1 cellular context compared by ENCODE assay signal in the genomic region with DNA sequence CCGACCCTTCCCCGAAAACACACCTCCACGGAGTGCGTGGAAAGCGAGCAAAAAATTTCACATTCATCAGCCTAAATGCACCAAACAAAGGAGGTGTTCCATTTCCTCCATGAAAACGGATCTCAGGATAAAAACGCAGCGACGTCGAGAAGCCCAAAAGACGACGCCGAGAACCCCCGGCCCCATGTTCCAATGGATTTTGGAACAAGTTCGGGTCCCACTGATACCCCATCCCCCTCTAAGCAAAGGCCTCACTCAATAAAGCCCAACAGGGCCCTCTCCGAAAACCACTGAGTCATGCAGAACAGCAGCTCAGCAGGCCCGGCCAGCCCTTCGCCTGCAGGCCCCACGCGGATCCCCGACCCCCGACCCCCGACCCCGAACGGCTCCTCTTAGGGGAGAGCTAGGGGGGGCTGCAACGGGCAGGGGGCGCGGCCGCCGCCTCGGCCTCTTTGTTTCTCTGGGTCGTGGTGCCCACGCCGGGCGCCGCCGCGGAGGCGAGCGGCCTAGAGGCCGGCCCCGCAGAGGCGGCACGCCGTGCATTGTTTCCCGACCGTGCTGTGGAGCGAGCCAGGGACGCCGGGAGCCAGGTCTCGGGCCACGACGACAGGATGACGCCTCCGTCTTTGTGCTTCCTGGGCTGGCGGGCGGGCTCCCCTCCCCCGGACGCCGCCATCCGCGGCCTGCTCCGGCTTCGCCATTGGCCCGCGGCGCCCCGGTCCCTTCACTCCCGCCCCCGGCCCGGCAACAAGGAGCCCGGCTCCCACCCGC.
A peak's percentile ranks its signal among the peaks of the same experiment; 100 is the strongest.
TF ChIP-seq lines count a peak whose summit lies in the region.

No MANE protein-coding gene starts in this region.

TF ChIP-seq in GM12878, 131 proteins besides CTCF, POLR2A, EP300 and RAD21 (continued from another document and continues in another):
- TF ChIP-seq, protein P1, sequence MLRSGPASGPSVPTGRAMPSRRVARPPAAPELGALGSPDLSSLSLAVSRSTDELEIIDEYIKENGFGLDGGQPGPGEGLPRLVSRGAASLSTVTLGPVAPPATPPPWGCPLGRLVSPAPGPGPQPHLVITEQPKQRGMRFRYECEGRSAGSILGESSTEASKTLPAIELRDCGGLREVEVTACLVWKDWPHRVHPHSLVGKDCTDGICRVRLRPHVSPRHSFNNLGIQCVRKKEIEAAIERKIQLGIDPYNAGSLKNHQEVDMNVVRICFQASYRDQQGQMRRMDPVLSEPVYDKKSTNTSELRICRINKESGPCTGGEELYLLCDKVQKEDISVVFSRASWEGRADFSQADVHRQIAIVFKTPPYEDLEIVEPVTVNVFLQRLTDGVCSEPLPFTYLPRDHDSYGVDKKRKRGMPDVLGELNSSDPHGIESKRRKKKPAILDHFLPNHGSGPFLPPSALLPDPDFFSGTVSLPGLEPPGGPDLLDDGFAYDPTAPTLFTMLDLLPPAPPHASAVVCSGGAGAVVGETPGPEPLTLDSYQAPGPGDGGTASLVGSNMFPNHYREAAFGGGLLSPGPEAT (IDR thresholded peaks at IDR 0.05; ENCODE audit: low read depth) = no peak
- TF ChIP-seq FOS (IDR thresholded peaks at IDR 0.05; ENCODE audit: borderline replicate concordance, extremely low read depth, insufficient read length) = no peak
- TF ChIP-seq CBX5 (IDR thresholded peaks at IDR 0.05; ENCODE audit: low read depth) = no peak
- TF ChIP-seq KAT2A (conservative IDR thresholded peaks at IDR 0.05; ENCODE audit: control insufficient read depth, low read depth, low read length) = no peak
- peak; percentile 57; the same call in 1 of the 2 replicates for TF ChIP-seq YY1 (IDR thresholded peaks at IDR 0.05; ENCODE audit: low read depth, low read length)
- no peak for TF ChIP-seq STAT3 (IDR thresholded peaks at IDR 0.05; ENCODE audit: low read depth, low read length)
- no peak for TF ChIP-seq GABPA (IDR thresholded peaks at IDR 0.05; ENCODE audit: low read depth)
- TF ChIP-seq, protein P2, sequence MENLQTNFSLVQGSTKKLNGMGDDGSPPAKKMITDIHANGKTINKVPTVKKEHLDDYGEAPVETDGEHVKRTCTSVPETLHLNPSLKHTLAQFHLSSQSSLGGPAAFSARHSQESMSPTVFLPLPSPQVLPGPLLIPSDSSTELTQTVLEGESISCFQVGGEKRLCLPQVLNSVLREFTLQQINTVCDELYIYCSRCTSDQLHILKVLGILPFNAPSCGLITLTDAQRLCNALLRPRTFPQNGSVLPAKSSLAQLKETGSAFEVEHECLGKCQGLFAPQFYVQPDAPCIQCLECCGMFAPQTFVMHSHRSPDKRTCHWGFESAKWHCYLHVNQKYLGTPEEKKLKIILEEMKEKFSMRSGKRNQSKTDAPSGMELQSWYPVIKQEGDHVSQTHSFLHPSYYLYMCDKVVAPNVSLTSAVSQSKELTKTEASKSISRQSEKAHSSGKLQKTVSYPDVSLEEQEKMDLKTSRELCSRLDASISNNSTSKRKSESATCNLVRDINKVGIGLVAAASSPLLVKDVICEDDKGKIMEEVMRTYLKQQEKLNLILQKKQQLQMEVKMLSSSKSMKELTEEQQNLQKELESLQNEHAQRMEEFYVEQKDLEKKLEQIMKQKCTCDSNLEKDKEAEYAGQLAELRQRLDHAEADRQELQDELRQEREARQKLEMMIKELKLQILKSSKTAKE (IDR thresholded peaks at IDR 0.05; ENCODE audit: low read depth, poor library complexity, severe bottlenecking) = no peak
- TF ChIP-seq, protein P3, sequence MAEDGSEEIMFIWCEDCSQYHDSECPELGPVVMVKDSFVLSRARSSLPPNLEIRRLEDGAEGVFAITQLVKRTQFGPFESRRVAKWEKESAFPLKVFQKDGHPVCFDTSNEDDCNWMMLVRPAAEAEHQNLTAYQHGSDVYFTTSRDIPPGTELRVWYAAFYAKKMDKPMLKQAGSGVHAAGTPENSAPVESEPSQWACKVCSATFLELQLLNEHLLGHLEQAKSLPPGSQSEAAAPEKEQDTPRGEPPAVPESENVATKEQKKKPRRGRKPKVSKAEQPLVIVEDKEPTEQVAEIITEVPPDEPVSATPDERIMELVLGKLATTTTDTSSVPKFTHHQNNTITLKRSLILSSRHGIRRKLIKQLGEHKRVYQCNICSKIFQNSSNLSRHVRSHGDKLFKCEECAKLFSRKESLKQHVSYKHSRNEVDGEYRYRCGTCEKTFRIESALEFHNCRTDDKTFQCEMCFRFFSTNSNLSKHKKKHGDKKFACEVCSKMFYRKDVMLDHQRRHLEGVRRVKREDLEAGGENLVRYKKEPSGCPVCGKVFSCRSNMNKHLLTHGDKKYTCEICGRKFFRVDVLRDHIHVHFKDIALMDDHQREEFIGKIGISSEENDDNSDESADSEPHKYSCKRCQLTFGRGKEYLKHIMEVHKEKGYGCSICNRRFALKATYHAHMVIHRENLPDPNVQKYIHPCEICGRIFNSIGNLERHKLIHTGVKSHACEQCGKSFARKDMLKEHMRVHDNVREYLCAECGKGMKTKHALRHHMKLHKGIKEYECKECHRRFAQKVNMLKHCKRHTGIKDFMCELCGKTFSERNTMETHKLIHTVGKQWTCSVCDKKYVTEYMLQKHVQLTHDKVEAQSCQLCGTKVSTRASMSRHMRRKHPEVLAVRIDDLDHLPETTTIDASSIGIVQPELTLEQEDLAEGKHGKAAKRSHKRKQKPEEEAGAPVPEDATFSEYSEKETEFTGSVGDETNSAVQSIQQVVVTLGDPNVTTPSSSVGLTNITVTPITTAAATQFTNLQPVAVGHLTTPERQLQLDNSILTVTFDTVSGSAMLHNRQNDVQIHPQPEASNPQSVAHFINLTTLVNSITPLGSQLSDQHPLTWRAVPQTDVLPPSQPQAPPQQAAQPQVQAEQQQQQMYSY (CRISPR knock-in tag; IDR thresholded peaks at IDR 0.05) = no peak
- 0 out of 2 replicates have a peak, but pooled peaks have one; percentile 36 for TF ChIP-seq NBN (IDR thresholded peaks at IDR 0.05)
- no peak for TF ChIP-seq TCF12 (IDR thresholded peaks at IDR 0.05; ENCODE audit: low read depth, low read length)
- no peak for TF ChIP-seq WRNIP1 (IDR thresholded peaks at IDR 0.05; ENCODE audit: borderline replicate concordance, low read depth, low read length)
- TF ChIP-seq ESRRA (IDR thresholded peaks at IDR 0.05; ENCODE audit: low read length) = no peak
- no peak for TF ChIP-seq SMAD5 (IDR thresholded peaks at IDR 0.05; ENCODE audit: low read depth)
- TF ChIP-seq EGR1 (IDR thresholded peaks at IDR 0.05; ENCODE audit: borderline replicate concordance in 1 of 2, low read depth in 2 of 2, low read length in 2 of 2) = peak in 1 of 2 experiments; percentile 48; a peak in 1 of 3 replicates
- TF ChIP-seq MYB (IDR thresholded peaks at IDR 0.05; ENCODE audit: borderline replicate concordance, low read depth, low read length) = no peak
- no peak for TF ChIP-seq NFYA (IDR thresholded peaks at IDR 0.05; ENCODE audit: borderline replicate concordance, low read depth, low read length)
- TF ChIP-seq ATF7 (IDR thresholded peaks at IDR 0.05; ENCODE audit: low read depth) = no peak
- no peak for TF ChIP-seq SMAD1 (IDR thresholded peaks at IDR 0.05; ENCODE audit: low read depth, partially characterized antibody)
- TF ChIP-seq BMI1 (IDR thresholded peaks at IDR 0.05; ENCODE audit: borderline replicate concordance) = no peak
- TF ChIP-seq, protein P4, sequence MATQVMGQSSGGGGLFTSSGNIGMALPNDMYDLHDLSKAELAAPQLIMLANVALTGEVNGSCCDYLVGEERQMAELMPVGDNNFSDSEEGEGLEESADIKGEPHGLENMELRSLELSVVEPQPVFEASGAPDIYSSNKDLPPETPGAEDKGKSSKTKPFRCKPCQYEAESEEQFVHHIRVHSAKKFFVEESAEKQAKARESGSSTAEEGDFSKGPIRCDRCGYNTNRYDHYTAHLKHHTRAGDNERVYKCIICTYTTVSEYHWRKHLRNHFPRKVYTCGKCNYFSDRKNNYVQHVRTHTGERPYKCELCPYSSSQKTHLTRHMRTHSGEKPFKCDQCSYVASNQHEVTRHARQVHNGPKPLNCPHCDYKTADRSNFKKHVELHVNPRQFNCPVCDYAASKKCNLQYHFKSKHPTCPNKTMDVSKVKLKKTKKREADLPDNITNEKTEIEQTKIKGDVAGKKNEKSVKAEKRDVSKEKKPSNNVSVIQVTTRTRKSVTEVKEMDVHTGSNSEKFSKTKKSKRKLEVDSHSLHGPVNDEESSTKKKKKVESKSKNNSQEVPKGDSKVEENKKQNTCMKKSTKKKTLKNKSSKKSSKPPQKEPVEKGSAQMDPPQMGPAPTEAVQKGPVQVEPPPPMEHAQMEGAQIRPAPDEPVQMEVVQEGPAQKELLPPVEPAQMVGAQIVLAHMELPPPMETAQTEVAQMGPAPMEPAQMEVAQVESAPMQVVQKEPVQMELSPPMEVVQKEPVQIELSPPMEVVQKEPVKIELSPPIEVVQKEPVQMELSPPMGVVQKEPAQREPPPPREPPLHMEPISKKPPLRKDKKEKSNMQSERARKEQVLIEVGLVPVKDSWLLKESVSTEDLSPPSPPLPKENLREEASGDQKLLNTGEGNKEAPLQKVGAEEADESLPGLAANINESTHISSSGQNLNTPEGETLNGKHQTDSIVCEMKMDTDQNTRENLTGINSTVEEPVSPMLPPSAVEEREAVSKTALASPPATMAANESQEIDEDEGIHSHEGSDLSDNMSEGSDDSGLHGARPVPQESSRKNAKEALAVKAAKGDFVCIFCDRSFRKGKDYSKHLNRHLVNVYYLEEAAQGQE (IDR thresholded peaks at IDR 0.05; ENCODE audit: low read depth, low read length) = no peak
- TF ChIP-seq YBX1 (IDR thresholded peaks at IDR 0.05) = no peak
- peak; percentile 49; the same call in 1 of the 2 replicates for TF ChIP-seq BACH1 (IDR thresholded peaks at IDR 0.05; ENCODE audit: borderline replicate concordance)
- peak; percentile 12; the same call in 1 of the 2 replicates for TF ChIP-seq SIN3A (IDR thresholded peaks at IDR 0.05; ENCODE audit: low read depth, low read length)
- no peak for TF ChIP-seq NR2C1 (IDR thresholded peaks at IDR 0.05)
- TF ChIP-seq ZNF384 (IDR thresholded peaks at IDR 0.05; ENCODE audit: borderline replicate concordance, low read depth, low read length) = no peak
- TF ChIP-seq, protein P5, sequence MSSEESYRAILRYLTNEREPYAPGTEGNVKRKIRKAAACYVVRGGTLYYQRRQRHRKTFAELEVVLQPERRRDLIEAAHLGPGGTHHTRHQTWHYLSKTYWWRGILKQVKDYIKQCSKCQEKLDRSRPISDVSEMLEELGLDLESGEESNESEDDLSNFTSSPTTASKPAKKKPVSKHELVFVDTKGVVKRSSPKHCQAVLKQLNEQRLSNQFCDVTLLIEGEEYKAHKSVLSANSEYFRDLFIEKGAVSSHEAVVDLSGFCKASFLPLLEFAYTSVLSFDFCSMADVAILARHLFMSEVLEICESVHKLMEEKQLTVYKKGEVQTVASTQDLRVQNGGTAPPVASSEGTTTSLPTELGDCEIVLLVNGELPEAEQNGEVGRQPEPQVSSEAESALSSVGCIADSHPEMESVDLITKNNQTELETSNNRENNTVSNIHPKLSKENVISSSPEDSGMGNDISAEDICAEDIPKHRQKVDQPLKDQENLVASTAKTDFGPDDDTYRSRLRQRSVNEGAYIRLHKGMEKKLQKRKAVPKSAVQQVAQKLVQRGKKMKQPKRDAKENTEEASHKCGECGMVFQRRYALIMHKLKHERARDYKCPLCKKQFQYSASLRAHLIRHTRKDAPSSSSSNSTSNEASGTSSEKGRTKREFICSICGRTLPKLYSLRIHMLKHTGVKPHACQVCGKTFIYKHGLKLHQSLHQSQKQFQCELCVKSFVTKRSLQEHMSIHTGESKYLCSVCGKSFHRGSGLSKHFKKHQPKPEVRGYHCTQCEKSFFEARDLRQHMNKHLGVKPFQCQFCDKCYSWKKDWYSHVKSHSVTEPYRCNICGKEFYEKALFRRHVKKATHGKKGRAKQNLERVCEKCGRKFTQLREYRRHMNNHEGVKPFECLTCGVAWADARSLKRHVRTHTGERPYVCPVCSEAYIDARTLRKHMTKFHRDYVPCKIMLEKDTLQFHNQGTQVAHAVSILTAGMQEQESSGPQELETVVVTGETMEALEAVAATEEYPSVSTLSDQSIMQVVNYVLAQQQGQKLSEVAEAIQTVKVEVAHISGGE (CRISPR knock-in tag; IDR thresholded peaks at IDR 0.05) = no peak
- no peak for TF ChIP-seq POLR2AphosphoS2 (IDR thresholded peaks at IDR 0.05; ENCODE audit: low read depth, low read length)
- TF ChIP-seq CHD1 (IDR thresholded peaks at IDR 0.05; ENCODE audit: low read depth, low read length) = 0 out of 2 replicates have a peak, but pooled peaks have one; percentile 13
- TF ChIP-seq, protein P6, sequence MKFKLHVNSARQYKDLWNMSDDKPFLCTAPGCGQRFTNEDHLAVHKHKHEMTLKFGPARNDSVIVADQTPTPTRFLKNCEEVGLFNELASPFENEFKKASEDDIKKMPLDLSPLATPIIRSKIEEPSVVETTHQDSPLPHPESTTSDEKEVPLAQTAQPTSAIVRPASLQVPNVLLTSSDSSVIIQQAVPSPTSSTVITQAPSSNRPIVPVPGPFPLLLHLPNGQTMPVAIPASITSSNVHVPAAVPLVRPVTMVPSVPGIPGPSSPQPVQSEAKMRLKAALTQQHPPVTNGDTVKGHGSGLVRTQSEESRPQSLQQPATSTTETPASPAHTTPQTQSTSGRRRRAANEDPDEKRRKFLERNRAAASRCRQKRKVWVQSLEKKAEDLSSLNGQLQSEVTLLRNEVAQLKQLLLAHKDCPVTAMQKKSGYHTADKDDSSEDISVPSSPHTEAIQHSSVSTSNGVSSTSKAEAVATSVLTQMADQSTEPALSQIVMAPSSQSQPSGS (IDR thresholded peaks at IDR 0.05; ENCODE audit: low read length) = no peak
- TF ChIP-seq, protein P7, sequence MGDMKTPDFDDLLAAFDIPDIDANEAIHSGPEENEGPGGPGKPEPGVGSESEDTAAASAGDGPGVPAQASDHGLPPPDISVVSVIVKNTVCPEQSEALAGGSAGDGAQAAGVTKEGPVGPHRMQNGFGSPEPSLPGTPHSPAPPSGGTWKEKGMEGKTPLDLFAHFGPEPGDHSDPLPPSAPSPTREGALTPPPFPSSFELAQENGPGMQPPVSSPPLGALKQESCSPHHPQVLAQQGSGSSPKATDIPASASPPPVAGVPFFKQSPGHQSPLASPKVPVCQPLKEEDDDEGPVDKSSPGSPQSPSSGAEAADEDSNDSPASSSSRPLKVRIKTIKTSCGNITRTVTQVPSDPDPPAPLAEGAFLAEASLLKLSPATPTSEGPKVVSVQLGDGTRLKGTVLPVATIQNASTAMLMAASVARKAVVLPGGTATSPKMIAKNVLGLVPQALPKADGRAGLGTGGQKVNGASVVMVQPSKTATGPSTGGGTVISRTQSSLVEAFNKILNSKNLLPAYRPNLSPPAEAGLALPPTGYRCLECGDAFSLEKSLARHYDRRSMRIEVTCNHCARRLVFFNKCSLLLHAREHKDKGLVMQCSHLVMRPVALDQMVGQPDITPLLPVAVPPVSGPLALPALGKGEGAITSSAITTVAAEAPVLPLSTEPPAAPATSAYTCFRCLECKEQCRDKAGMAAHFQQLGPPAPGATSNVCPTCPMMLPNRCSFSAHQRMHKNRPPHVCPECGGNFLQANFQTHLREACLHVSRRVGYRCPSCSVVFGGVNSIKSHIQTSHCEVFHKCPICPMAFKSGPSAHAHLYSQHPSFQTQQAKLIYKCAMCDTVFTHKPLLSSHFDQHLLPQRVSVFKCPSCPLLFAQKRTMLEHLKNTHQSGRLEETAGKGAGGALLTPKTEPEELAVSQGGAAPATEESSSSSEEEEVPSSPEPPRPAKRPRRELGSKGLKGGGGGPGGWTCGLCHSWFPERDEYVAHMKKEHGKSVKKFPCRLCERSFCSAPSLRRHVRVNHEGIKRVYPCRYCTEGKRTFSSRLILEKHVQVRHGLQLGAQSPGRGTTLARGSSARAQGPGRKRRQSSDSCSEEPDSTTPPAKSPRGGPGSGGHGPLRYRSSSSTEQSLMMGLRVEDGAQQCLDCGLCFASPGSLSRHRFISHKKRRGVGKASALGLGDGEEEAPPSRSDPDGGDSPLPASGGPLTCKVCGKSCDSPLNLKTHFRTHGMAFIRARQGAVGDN (IDR thresholded peaks at IDR 0.05) = no peak
- TF ChIP-seq PAX5 (IDR thresholded peaks at IDR 0.05; ENCODE audit: borderline replicate concordance, low read depth, low read length) = no peak
- no peak for TF ChIP-seq CHD2 (IDR thresholded peaks at IDR 0.05; ENCODE audit: borderline replicate concordance, low read depth, low read length)
- TF ChIP-seq BHLHE40 (IDR thresholded peaks at IDR 0.05; ENCODE audit: borderline replicate concordance in 1 of 2, low read depth in 2 of 2, low read length in 1 of 2) = peak in 1 of 2 experiments; percentile 63; a peak in 2 of 4 replicates
- TF ChIP-seq DPF2 (IDR thresholded peaks at IDR 0.05) = no peak
